In genomic region chr18:37135177-37135576, GRCh38 we compare ENCODE assay signal across 28 cellular contexts.
"Had no signal": no experiment of that assay in that cellular context is flagged by ENCODE, and none has a peak within 500 bp of the region (broad histone marks: within the 10 kb centered on the region; RNA-seq: fewer than 3 reads in every experiment).

No MANE protein-coding gene starts in this region.

- ATAC-seq: activated CD8-positive, alpha-beta T cell treated with anti-CD3 and anti-CD28 coated beads for 36 hours; activated naive CD8-positive, alpha-beta T cell treated with anti-CD3 and anti-CD28 coated beads, Interleukin-2, amount 50 U/mL, for 24 hours had no signal

- H3K27ac ChIP-seq: ascending aorta, cardiac muscle cell, VCaP had no signal

- H3K27me3 ChIP-seq: ascending aorta, cardiac muscle cell had no signal

- FAIRE-seq: bronchial epithelial cell, TTC549 had no signal

- H3K36me3 ChIP-seq: ascending aorta, cardiac muscle cell had no signal

- DNase-seq: activated B cell treated with CpG ODN at 0.5 μM for 24 hours; activated CD4-positive, alpha-beta memory T cell treated with anti-CD3 and anti-CD28 coated beads for 36 hours; activated CD4-positive, alpha-beta T cell treated with anti-CD3 and anti-CD28 coated beads for 4 hours; activated CD4-positive, alpha-beta T cell treated with anti-CD3 and anti-CD28 coated beads, Interleukin-2, amount 10 ng/mL, durations not matched to agents 24 days and 14 days; activated CD4-positive, alpha-beta T cell treated with anti-CD3 and anti-CD28 coated beads, Interleukin-2, amount 50 U/mL, for 1 hour; activated CD4-positive, alpha-beta T cell treated with anti-CD3 and anti-CD28 coated beads, Interleukin-2, amount 50 U/mL, for 4 hours; activated CD4-positive, CD25-positive, alpha-beta regulatory T cell treated with anti-CD3 and anti-CD28 coated beads, Interleukin-2, amount 50 U/mL, for 72 hours; activated CD8-positive, alpha-beta memory T cell treated with anti-CD3 and anti-CD28 coated beads, Interleukin-2, amount 50 U/mL, for 4 hours; activated CD8-positive, alpha-beta T cell treated with anti-CD3 and anti-CD28 coated beads for 36 hours; activated effector memory CD4-positive, alpha-beta T cell treated with Interleukin-2 at 50 U/mL for 16 hours; activated gamma-delta T cell; activated naive CD4-positive, alpha-beta T cell treated with anti-CD3 and anti-CD28 coated beads, Interleukin-2, amount 10 ng/mL, durations not matched to agents 7 days and 5 days; activated naive CD4-positive, alpha-beta T cell treated with Interleukin-2 at 50 U/mL for 16 hours; activated naive CD8-positive, alpha-beta T cell treated with anti-CD3 and anti-CD28 coated beads, Interleukin-2, amount 10 ng/mL, durations not matched to agents 7 days and 5 days; activated naive CD8-positive, alpha-beta T cell treated with anti-CD3 and anti-CD28 coated beads, Interleukin-2, amount 50 U/mL, for 24 hours; activated T-cell treated with anti-CD3 and anti-CD28 coated beads, Interleukin-2, amount 50 U/mL, for 24 hours; activated T-cell treated with anti-CD3 and anti-CD28 coated beads, Interleukin-2, amount 50 U/mL, for 48 hours; amygdala; anterior cingulate cortex; caudate nucleus; cerebellar nuclear complex; T-helper 2 cell; T-helper 9 cell had no signal

- H3K4me3 ChIP-seq: ascending aorta, cardiac muscle cell had no signal

- H3K4me1 ChIP-seq: ascending aorta had no signal
